In the genomic region with DNA sequence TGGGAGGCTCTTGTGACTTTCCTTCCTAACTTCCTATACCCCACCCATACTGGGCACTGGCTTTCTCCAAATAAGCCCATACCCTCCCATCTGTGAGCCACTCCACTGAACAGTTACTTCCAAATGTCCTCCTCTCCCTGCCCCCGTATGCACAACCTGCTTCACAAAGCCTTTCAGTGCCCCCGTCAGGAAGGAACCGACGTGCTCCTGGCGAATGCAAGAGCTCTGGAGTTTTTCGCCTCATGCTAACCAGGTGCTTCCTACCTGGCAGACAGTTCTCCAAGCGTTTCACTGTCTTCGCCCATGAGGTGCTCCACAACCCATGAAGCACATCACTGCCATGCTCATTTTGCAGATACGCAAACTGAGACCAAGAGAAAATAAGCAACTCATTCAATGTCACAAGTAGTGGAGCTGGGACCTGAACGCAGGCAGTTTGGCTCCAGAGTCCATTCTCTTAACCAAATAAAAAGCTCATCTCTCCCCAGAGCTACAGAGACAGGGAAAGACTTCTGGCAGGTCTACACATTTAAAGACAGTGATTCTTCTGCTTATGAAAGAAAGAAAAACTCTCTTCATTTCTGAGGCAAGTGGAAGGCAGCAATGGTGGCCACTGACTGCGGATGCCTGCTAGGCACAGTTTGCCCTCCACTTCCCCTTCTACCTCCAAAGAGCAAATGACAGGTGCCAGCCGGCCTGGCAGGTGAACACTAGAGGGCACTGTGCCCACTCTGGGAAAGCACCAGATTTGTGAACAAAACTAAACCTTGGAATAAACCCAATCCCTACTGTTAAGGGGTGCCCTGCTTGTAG, we compare ENCODE assay signal across 8 cellular contexts. TPM values are rescaled to one million over a fixed set of nuclear protein-coding genes. Genes with fewer than 3 reads are reported as not detected.
DNase-seq lines count a peak whose midpoint lies in the region; ATAC-seq and TF ChIP-seq lines count a peak whose summit lies in the region.

No MANE protein-coding gene starts in this region.

- H3K9me3 ChIP-seq in testis: no peaks in the 10 kb centered on the region

- ATAC-seq in GM21737 (IDR thresholded peaks at IDR 0.05; ENCODE audit: unreplicated experiment): peak; percentile 54
- peak; percentile 92 to 99 for ATAC-seq in naive thymus-derived CD8-positive, alpha-beta T cell

- no peak overlapping the region for H3K27ac ChIP-seq in testis

- WGBS in testis, 2 donors: 79 to 83% methylated on average over 12 of the region's 12 CpGs

- TF ChIP-seq POLR2A in testis (IDR thresholded peaks at IDR 0.05): no peak

- H3K36me3 Mint-ChIP-seq in naive thymus-derived CD8-positive, alpha-beta T cell: peaks cover 0 to 39% (median 0%) of the 10 kb centered on the region in 3 donors

- no peak overlapping the region for H3K4me3 ChIP-seq in testis

- DNase-seq in Ammon's horn (ENCODE audit: low spot score) (peak; percentile 49), NCI-H510A (lab: John Stamatoyannopoulos, UW) (peak; percentile 22), testis (peak; percentile 68), 8988T (no peak)
- peak; percentile 39 to 50 for DNase-seq in activated CD4-positive, alpha-beta T cell treated with anti-CD3 and anti-CD28 coated beads, Interleukin-2, amount 50 U/mL, for 24 hours (ENCODE audit: low read depth in 1 of 2, low spot score in 1 of 2)
- DNase-seq in effector CD4-positive, alpha-beta T cell: peak; percentile 65
- peak; percentile 51 to 84 (median 68) for DNase-seq in naive thymus-derived CD8-positive, alpha-beta T cell

- H3K4me1 Mint-ChIP-seq in naive thymus-derived CD8-positive, alpha-beta T cell: peaks cover 2 to 30% (median 11%) of the 10 kb centered on the region in 4 donors

- TF ChIP-seq CTCF in testis (IDR thresholded peaks at IDR 0.05): peak; percentile 28 to 71 (median 47)

- no peaks in the 10 kb centered on the region for H3K9me3 Mint-ChIP-seq in naive thymus-derived CD8-positive, alpha-beta T cell

- no peak overlapping the region for H3K4me3 Mint-ChIP-seq in naive thymus-derived CD8-positive, alpha-beta T cell

- no peaks in the 10 kb centered on the region for H3K27me3 ChIP-seq in testis

- H3K27ac Mint-ChIP-seq in naive thymus-derived CD8-positive, alpha-beta T cell: peak overlapping the region in 4 of 10 donors; percentile 26 to 81 (median 48)

- POLR2A ChIA-PET in naive thymus-derived CD8-positive, alpha-beta T cell (lab: Charles Lee): interaction anchor here (0.6 to 0.7 kb wide), 2 partner anchors 29 to 124 kb away, joined by 3 to 5 read pairs; no protein-coding TSS in a partner anchor

- H3K36me3 ChIP-seq in testis (ENCODE audit: low read depth, missing control alignments): no peaks in the 10 kb centered on the region

- intact Hi-C loops in testis (cut with DNase I; ENCODE audit: low total_unique reads): no loop called here

- peaks cover 21% of the 10 kb centered on the region for H3K4me1 ChIP-seq in testis

- H3K27me3 Mint-ChIP-seq in naive thymus-derived CD8-positive, alpha-beta T cell: no peaks in the 10 kb centered on the region

RNA-seq across cellular contexts. Expression of gene SPHK1, which starts 23.8 kb away (rescaled TPM):
- under 1 TPM; 0.85 to 0.91 TPM for total RNA-seq in naive thymus-derived CD8-positive, alpha-beta T cell
- under 1 TPM in 2 of 3 donors, not detected in 1; 0.31 to 0.37 TPM for polyA plus RNA-seq in naive thymus-derived CD8-positive, alpha-beta T cell
- total RNA-seq in testis: 10 to 100 TPM; 14.7 to 17.7 TPM
- polyA plus RNA-seq in testis (ENCODE audit: insufficient read depth, low read depth, low replicate concordance): 8.0 TPM

RNA-seq across cellular contexts. Expression of gene UBE2O, which starts 44.7 kb away (rescaled TPM):
- 10 to 100 TPM; 49.7 to 50.4 TPM for total RNA-seq in naive thymus-derived CD8-positive, alpha-beta T cell
- polyA plus RNA-seq in naive thymus-derived CD8-positive, alpha-beta T cell: 10 to 100 TPM in 2 of 3 donors, 1 to 10 TPM in 1; 8.8 to 14.4 (median 10.6) TPM
- total RNA-seq in testis: 10 to 100 TPM; 56.6 to 58.0 TPM
- polyA plus RNA-seq in testis (ENCODE audit: insufficient read depth, low read depth, low replicate concordance): 40.6 TPM

RNA-seq across cellular contexts. Expression of gene PRPSAP1, which starts 54.5 kb away (rescaled TPM):
- 10 to 100 TPM; 42.5 to 44.7 TPM for total RNA-seq in naive thymus-derived CD8-positive, alpha-beta T cell
- 10 to 100 TPM; 37.9 to 62.9 (median 54.7) TPM for polyA plus RNA-seq in naive thymus-derived CD8-positive, alpha-beta T cell
- 100 to 1,000 TPM; 132 to 152 TPM for total RNA-seq in testis
- polyA plus RNA-seq in testis (ENCODE audit: insufficient read depth, low read depth, low replicate concordance): 184 TPM

RNA-seq across cellular contexts. Expression of gene AANAT, which starts 59.2 kb away (rescaled TPM):
- total RNA-seq in naive thymus-derived CD8-positive, alpha-beta T cell: not detected
- not detected for polyA plus RNA-seq in naive thymus-derived CD8-positive, alpha-beta T cell
- total RNA-seq in testis: 1 to 10 TPM; 2.0 to 4.3 TPM
- 4.4 TPM for polyA plus RNA-seq in testis (ENCODE audit: insufficient read depth, low read depth, low replicate concordance)

Comparison
In these comparisons a context has a peak if more than half of its experiments do, and no peak if none do; other contexts are left out.
1. RNA of gene SPHK1, which starts 23.8 kb away (total RNA-seq): 14.7 to 17.7 TPM in testis; 0.85 to 0.91 TPM in naive thymus-derived CD8-positive, alpha-beta T cell; every median in the first group is over 4 times any median in the second.